In genomic region chr18:62771494-62771893, GRCh38 we compare ENCODE assay signal across 1 cellular context.
TF ChIP-seq lines count a peak whose summit lies in the region.

No MANE protein-coding gene starts in this region.

TF ChIP-seq in HepG2, 621 proteins besides CTCF, POLR2A, EP300 and RAD21:
- TF ChIP-seq, protein P1, sequence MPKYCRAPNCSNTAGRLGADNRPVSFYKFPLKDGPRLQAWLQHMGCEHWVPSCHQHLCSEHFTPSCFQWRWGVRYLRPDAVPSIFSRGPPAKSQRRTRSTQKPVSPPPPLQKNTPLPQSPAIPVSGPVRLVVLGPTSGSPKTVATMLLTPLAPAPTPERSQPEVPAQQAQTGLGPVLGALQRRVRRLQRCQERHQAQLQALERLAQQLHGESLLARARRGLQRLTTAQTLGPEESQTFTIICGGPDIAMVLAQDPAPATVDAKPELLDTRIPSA (CRISPR knock-in tag; IDR thresholded peaks at IDR 0.05; ENCODE audit: borderline replicate concordance), result no peak
- TF ChIP-seq ZNF598 (CRISPR knock-in tag; IDR thresholded peaks at IDR 0.05; ENCODE audit: borderline replicate concordance) (no peak), PHF8 (CRISPR knock-in tag; IDR thresholded peaks at IDR 0.05) (no peak), ZFP36L2 (CRISPR knock-in tag; IDR thresholded peaks at IDR 0.05) (no peak), ZNF569 (CRISPR knock-in tag; IDR thresholded peaks at IDR 0.05; ENCODE audit: borderline replicate concordance) (no peak), ZNF576 (CRISPR knock-in tag; IDR thresholded peaks at IDR 0.05) (no peak), AKAP8 (CRISPR knock-in tag; IDR thresholded peaks at IDR 0.05) (no peak), MIXL1 (CRISPR knock-in tag; IDR thresholded peaks at IDR 0.05) (no peak)
